In genomic region chr20:58374906-58375760, GRCh38 we compare ENCODE assay signal across 13 cellular contexts. TPM values are rescaled to one million over a fixed set of nuclear protein-coding genes. Genes with fewer than 3 reads are reported as not detected.
DNase-seq lines count a peak whose midpoint lies in the region; ATAC-seq and TF ChIP-seq lines count a peak whose summit lies in the region.
"Had no signal": no experiment of that assay in that cellular context is flagged by ENCODE, and none has a peak within 500 bp of the region (broad histone marks: within the 10 kb centered on the region; RNA-seq: fewer than 3 reads in every experiment).

No MANE protein-coding gene starts in this region.

- ATAC-seq in GM23338, result peak; percentile 78
- peak; percentile 57 for ATAC-seq in SK-N-SH treated with all-trans-retinoic acid at 6 μM for 48 hours
- ATAC-seq in lower lobe of right lung, result no peak
- no peak for ATAC-seq in GM21723 (IDR thresholded peaks at IDR 0.05; ENCODE audit: unreplicated experiment)
- ATAC-seq in HG03159 (IDR thresholded peaks at IDR 0.05; ENCODE audit: unreplicated experiment), result no peak
- ATAC-seq: activated naive CD4-positive, alpha-beta T cell treated with anti-CD3 and anti-CD28 coated beads, Interleukin-2, amount 50 U/mL, for 72 hours had no signal

- H3K9me3 ChIP-seq in lower lobe of right lung, result no peaks in the 10 kb centered on the region
- H3K9me3 ChIP-seq: SJSA1, tibial artery had no signal

- no peak for TF ChIP-seq CTCF in GM23338 (conservative IDR thresholded peaks at IDR 0.05; ENCODE audit: low read depth in 2 of 2)
- TF ChIP-seq CTCF in nephron (IDR thresholded peaks at IDR 0.05; ENCODE audit: unreplicated experiment in 3 of 3), result no peak
- TF ChIP-seq CTCF in lower lobe of right lung (IDR thresholded peaks at IDR 0.05), result no peak

- no peaks in the 10 kb centered on the region for H4K20me1 ChIP-seq in GM23338 (replicated peaks; ENCODE audit: insufficient read depth)

- intact Hi-C loops in lower lobe of right lung (cut with DNase I), result no loop called here

- peak overlapping the region; percentile 87 for H3K27ac Mint-ChIP-seq in GM23338
- H3K27ac Mint-ChIP-seq in nephron, result peak overlapping the region in 2 of 3 experiments; percentile 55 to 60
- H3K27ac Mint-ChIP-seq: activated CD4-positive, alpha-beta memory T cell treated with anti-CD3 and anti-CD28 coated beads for 36 hours had no signal

- H3K36me3 ChIP-seq in GM23338 (ENCODE audit: insufficient read depth), result no peaks in the 10 kb centered on the region
- H3K36me3 ChIP-seq in lower lobe of right lung, result no peaks in the 10 kb centered on the region
- H3K36me3 ChIP-seq: SJSA1, tibial artery had no signal

- H3K9me3 Mint-ChIP-seq in GM23338 (0 out of 3 replicates have a peak, but pooled peaks cover 3% of the 10 kb centered on the region), nephron (no peaks in the 10 kb centered on the region)
- H3K9me3 Mint-ChIP-seq: activated CD4-positive, alpha-beta memory T cell treated with anti-CD3 and anti-CD28 coated beads for 36 hours; activated naive CD4-positive, alpha-beta T cell treated with anti-CD3 and anti-CD28 coated beads, Interleukin-2, amount 50 U/mL, for 72 hours had no signal

- DNase-seq in GM23338 (ENCODE audit: low spot score) (peak; percentile 92), fibroblast of gingiva (ENCODE audit: low read depth) (peak; percentile 76), SIG-M5 treated with dmso at 0.1 percent for 504 hours (lab: John Stamatoyannopoulos, UW; ENCODE audit: unreplicated experiment) (no peak), lower lobe of right lung (no peak)
- DNase-seq: activated CD4-positive, alpha-beta memory T cell treated with anti-CD3 and anti-CD28 coated beads for 36 hours; NCI-H226; tibial artery had no signal

- H3K27me3 Mint-ChIP-seq in GM23338 (ENCODE audit: insufficient read depth, low read depth, poor library complexity) (peaks cover 11% of the 10 kb centered on the region), nephron (ENCODE audit: low read depth) (peaks cover 7% of the 10 kb centered on the region)

- no peaks in the 10 kb centered on the region; the same call in 1 of the 2 replicates for H3F3A ChIP-seq in GM23338 (replicated peaks; ENCODE audit: low read depth)

- no peaks in the 10 kb centered on the region; the same call in 2 of the 3 replicates for H3K36me3 Mint-ChIP-seq in GM23338 (ENCODE audit: low read depth)
- no peaks in the 10 kb centered on the region for H3K36me3 Mint-ChIP-seq in nephron (ENCODE audit: low read depth)
- H3K36me3 Mint-ChIP-seq: activated CD4-positive, alpha-beta memory T cell treated with anti-CD3 and anti-CD28 coated beads for 36 hours; activated naive CD4-positive, alpha-beta T cell treated with anti-CD3 and anti-CD28 coated beads, Interleukin-2, amount 50 U/mL, for 72 hours had no signal

- H3K4me3 ChIP-seq in GM23338, result peak overlapping the region; percentile 44
- no peak overlapping the region for H3K4me3 ChIP-seq in lower lobe of right lung
- H3K4me3 ChIP-seq: SJSA1, tibial artery had no signal

- peaks cover 48% of the 10 kb centered on the region for H3K4me1 ChIP-seq in GM23338 (ENCODE audit: insufficient read depth)
- no peaks in the 10 kb centered on the region for H3K4me1 ChIP-seq in lower lobe of right lung
- H3K4me1 ChIP-seq: SJSA1, tibial artery had no signal

- H3K79me2 ChIP-seq in GM23338 (replicated peaks; ENCODE audit: insufficient read depth), result no peaks in the 10 kb centered on the region

- peak overlapping the region; percentile 71 for H3K4me2 ChIP-seq in GM23338

- H3K27me3 ChIP-seq in GM23338 (ENCODE audit: insufficient read depth) (no peaks in the 10 kb centered on the region), lower lobe of right lung (ENCODE audit: low read depth) (no peaks in the 10 kb centered on the region)
- H3K27me3 ChIP-seq: SJSA1 had no signal

- H3K4me3 Mint-ChIP-seq in GM23338, result peak overlapping the region; percentile 59
- H3K4me3 Mint-ChIP-seq in nephron, result no peak overlapping the region
- H3K4me3 Mint-ChIP-seq: activated CD4-positive, alpha-beta memory T cell treated with anti-CD3 and anti-CD28 coated beads for 36 hours had no signal

- H3K27ac ChIP-seq in GM23338 (ENCODE audit: low read depth) (peak overlapping the region; percentile 83), lower lobe of right lung (no peak overlapping the region)
- H3K27ac ChIP-seq: SJSA1, tibial artery had no signal

- H3K9me2 ChIP-seq in GM23338 (ENCODE audit: insufficient read depth), result 0 out of 2 replicates have a peak, but pooled peaks cover 6% of the 10 kb centered on the region

- H2AFZ ChIP-seq in GM23338, result peak overlapping the region; percentile 69; the same call in 1 of the 2 replicates

- H3K4me1 Mint-ChIP-seq in GM23338 (peaks cover 49% of the 10 kb centered on the region), nephron (peaks cover 53% of the 10 kb centered on the region)

TF ChIP-seq in GM23338, 12 proteins besides CTCF, POLR2A, EP300 and RAD21:
- TF ChIP-seq POLR2AphosphoS5 (IDR thresholded peaks at IDR 0.05; ENCODE audit: low read depth), result 0 out of 2 replicates have a peak, but pooled peaks have one; percentile 41
- TF ChIP-seq REST (IDR thresholded peaks at IDR 0.05; ENCODE audit: unreplicated experiment), result no peak
- no peak for TF ChIP-seq EZH2phosphoT487 (IDR thresholded peaks at IDR 0.05; ENCODE audit: unreplicated experiment)

TF ChIP-seq in SK-N-SH treated with all-trans-retinoic acid at 6 μM for 48 hours, 23 proteins besides CTCF, POLR2A, EP300 and RAD21:
- TF ChIP-seq ZFP3 (CRISPR knock-in tag; IDR thresholded peaks at IDR 0.05) (no peak), RARB (CRISPR knock-in tag; IDR thresholded peaks at IDR 0.05) (no peak)
TF ChIP-seq in SK-N-SH treated with all-trans-retinoic acid at 6 μM for 48 hours: peak in this region for 0.

RNA-seq across cellular contexts. Expression of gene VAPB, which starts 13.9 kb away (rescaled TPM):
- total RNA-seq in GM23338 (2014; rRNA removed; shearing (Covaris generic)), result 22.9 and 24.7 TPM in 2 replicates
- polyA plus RNA-seq in GM23338 (2016; fragmentation: Nextera tagmentation; extraction: Ambion mirVana), result 17.4 and 18.8 TPM in 2 replicates
- 44.5 TPM for total RNA-seq in lower lobe of right lung

Comparison
In these comparisons a context has a peak if more than half of its experiments do, and no peak if none do; other contexts are left out.
1. ATAC-seq: peak in GM23338 (single experiment) and SK-N-SH treated with all-trans-retinoic acid at 6 μM for 48 hours (single experiment); none in lower lobe of right lung (0 of 2), GM21723 (single experiment) and HG03159 (single experiment).
2. DNase-seq: peak in GM23338 (single experiment) and fibroblast of gingiva (single experiment); none in SIG-M5 treated with dmso at 0.1 percent for 504 hours (single experiment) and lower lobe of right lung (single experiment).